In the genomic region with DNA sequence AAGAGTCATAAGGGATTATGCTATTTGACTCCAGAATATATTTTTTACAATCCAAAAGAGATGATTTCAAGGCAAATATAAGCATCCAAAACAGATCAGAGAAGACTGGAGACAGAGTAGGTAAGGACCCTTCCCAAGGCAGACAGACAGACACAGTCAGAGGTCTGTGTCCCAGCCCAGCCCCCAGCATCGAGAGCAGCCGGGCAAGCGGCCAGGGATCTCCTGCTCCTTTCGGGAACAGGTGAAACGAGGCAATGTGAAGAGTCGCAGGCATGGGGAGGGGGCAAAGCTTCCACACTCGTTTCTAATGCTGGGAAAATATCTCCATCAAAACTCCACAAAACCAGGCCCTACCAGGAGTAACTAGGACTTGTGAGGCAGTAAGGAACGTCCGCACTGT, we compare ENCODE assay signal across 23 cellular contexts. TPM values are rescaled to one million over a fixed set of nuclear protein-coding genes. Genes with fewer than 3 reads are reported as not detected.
DNase-seq lines count a peak whose midpoint lies in the region; ATAC-seq and TF ChIP-seq lines count a peak whose summit lies in the region.
"Had no signal": no experiment of that assay in that cellular context is flagged by ENCODE, and none has a peak within 500 bp of the region (broad histone marks: within the 10 kb centered on the region; RNA-seq: fewer than 3 reads in every experiment).

No MANE protein-coding gene starts in this region.

- H3K9me3 Mint-ChIP-seq in activated naive CD8-positive, alpha-beta T cell treated with anti-CD3 and anti-CD28 coated beads, Interleukin-2, amount 10 ng/mL, durations not matched to agents 7 days and 5 days, result peaks cover 5% of the 10 kb centered on the region
- H3K9me3 Mint-ChIP-seq in activated naive CD8-positive, alpha-beta T cell treated with anti-CD3 and anti-CD28 coated beads, Interleukin-2, amount 50 U/mL, for 24 hours, result peaks cover 7% of the 10 kb centered on the region
- H3K9me3 Mint-ChIP-seq in T-cell, result peaks cover 8 to 9% (median 9%) of the 10 kb centered on the region in 3 donors

- no peak for TF ChIP-seq CTCF in mucosa of descending colon (IDR thresholded peaks at IDR 0.05)

- peaks cover 9% of the 10 kb centered on the region for H3K27me3 Mint-ChIP-seq in activated naive CD8-positive, alpha-beta T cell treated with anti-CD3 and anti-CD28 coated beads, Interleukin-2, amount 10 ng/mL, durations not matched to agents 7 days and 5 days
- peaks cover 12% of the 10 kb centered on the region for H3K27me3 Mint-ChIP-seq in activated naive CD8-positive, alpha-beta T cell treated with anti-CD3 and anti-CD28 coated beads, Interleukin-2, amount 50 U/mL, for 24 hours
- H3K27me3 Mint-ChIP-seq in T-cell, result peaks cover 13 to 28% of the 10 kb centered on the region in 2 donors

- no peaks in the 10 kb centered on the region for H3K9me3 ChIP-seq in mucosa of descending colon

- CTCF ChIA-PET in T-cell (lab: Charles Lee), result interaction anchor here in 1 of 2 donors (0.7 kb wide), 1 partner anchor 25 kb away, joined by 3 read pairs; no protein-coding TSS in a partner anchor

- H3K36me3 Mint-ChIP-seq in activated naive CD8-positive, alpha-beta T cell treated with anti-CD3 and anti-CD28 coated beads, Interleukin-2, amount 10 ng/mL, durations not matched to agents 7 days and 5 days, result no peaks in the 10 kb centered on the region
- no peaks in the 10 kb centered on the region for H3K36me3 Mint-ChIP-seq in activated naive CD8-positive, alpha-beta T cell treated with anti-CD3 and anti-CD28 coated beads, Interleukin-2, amount 50 U/mL, for 24 hours (ENCODE audit: low read depth)
- no peaks in the 10 kb centered on the region for H3K36me3 Mint-ChIP-seq in T-cell

- no peak overlapping the region for H3K27ac Mint-ChIP-seq in activated naive CD8-positive, alpha-beta T cell treated with anti-CD3 and anti-CD28 coated beads, Interleukin-2, amount 10 ng/mL, durations not matched to agents 7 days and 5 days
- no peak overlapping the region for H3K27ac Mint-ChIP-seq in activated naive CD8-positive, alpha-beta T cell treated with anti-CD3 and anti-CD28 coated beads, Interleukin-2, amount 50 U/mL, for 24 hours
- H3K27ac Mint-ChIP-seq in T-cell, result no peak overlapping the region
- H3K27ac Mint-ChIP-seq: CD8-positive, alpha-beta memory T cell had no signal

- intact Hi-C loops in mucosa of descending colon (cut with DNase I, micrococcal nuclease), result no loop called here

- H3K36me3 ChIP-seq in mucosa of descending colon (ENCODE audit: low read depth), result no peaks in the 10 kb centered on the region
- H3K36me3 ChIP-seq: HAP-1, MG63 had no signal

- no peaks in the 10 kb centered on the region for H3K4me1 ChIP-seq in mucosa of descending colon (ENCODE audit: low read depth)
- H3K4me1 ChIP-seq: HAP-1 had no signal

- peak; percentile 7 for DNase-seq in activated naive CD8-positive, alpha-beta T cell treated with anti-CD3 and anti-CD28 coated beads, Interleukin-2, amount 10 ng/mL, durations not matched to agents 7 days and 5 days
- DNase-seq in activated naive CD8-positive, alpha-beta T cell treated with anti-CD3 and anti-CD28 coated beads, Interleukin-2, amount 50 U/mL, for 24 hours, result no peak
- DNase-seq in NCI-H345 treated with DMSO at 0.1 percent for 48 hours (lab: John Stamatoyannopoulos, UW; ENCODE audit: unreplicated experiment), result peak; percentile 26
- peak; percentile 51 for DNase-seq in mesenteric fat pad (ENCODE audit: low spot score)
- DNase-seq in DMS53 (lab: John Stamatoyannopoulos, UW), result no peak
- DNase-seq in T-cell, result no peak
- no peak for DNase-seq in mucosa of descending colon
- DNase-seq: GM23248, MG63, NCI-H1436 treated with DMSO at 0.1 percent for 48 hours, NCI-H1930, NCI-H510A treated with DMSO at 0.1 percent for 48 hours, NCI-H774, Right ventricle myocardium superior, SW 1271, T-helper 2 cell had no signal

- no peak overlapping the region for H3K4me3 Mint-ChIP-seq in activated naive CD8-positive, alpha-beta T cell treated with anti-CD3 and anti-CD28 coated beads, Interleukin-2, amount 10 ng/mL, durations not matched to agents 7 days and 5 days
- no peak overlapping the region for H3K4me3 Mint-ChIP-seq in activated naive CD8-positive, alpha-beta T cell treated with anti-CD3 and anti-CD28 coated beads, Interleukin-2, amount 50 U/mL, for 24 hours
- H3K4me3 Mint-ChIP-seq in T-cell, result no peak overlapping the region
- H3K4me3 Mint-ChIP-seq: CD8-positive, alpha-beta memory T cell had no signal

- no peak for ATAC-seq in activated naive CD8-positive, alpha-beta T cell treated with anti-CD3 and anti-CD28 coated beads, Interleukin-2, amount 10 ng/mL, durations not matched to agents 7 days and 5 days (ENCODE audit: low read depth)
- ATAC-seq in activated naive CD8-positive, alpha-beta T cell treated with anti-CD3 and anti-CD28 coated beads, Interleukin-2, amount 50 U/mL, for 24 hours, result no peak
- no peak for ATAC-seq in T-cell (replicated peaks in 1 of 4)
- ATAC-seq in mucosa of descending colon, result no peak
- ATAC-seq: GM12878, K562 had no signal

- no peak overlapping the region for H3K4me3 ChIP-seq in mucosa of descending colon
- H3K4me3 ChIP-seq: GM12878, GM23248, HAP-1, K562, MG63, SK-N-MC had no signal

- POLR2A ChIA-PET in activated naive CD8-positive, alpha-beta T cell treated with anti-CD3 and anti-CD28 coated beads, Interleukin-2, amount 10 ng/mL, durations not matched to agents 7 days and 5 days (lab: Charles Lee), result no interaction called here
- POLR2A ChIA-PET in T-cell (lab: Charles Lee), result no interaction called here

- H3K4me1 Mint-ChIP-seq in activated naive CD8-positive, alpha-beta T cell treated with anti-CD3 and anti-CD28 coated beads, Interleukin-2, amount 10 ng/mL, durations not matched to agents 7 days and 5 days, result peaks cover 2% of the 10 kb centered on the region
- no peaks in the 10 kb centered on the region for H3K4me1 Mint-ChIP-seq in activated naive CD8-positive, alpha-beta T cell treated with anti-CD3 and anti-CD28 coated beads, Interleukin-2, amount 50 U/mL, for 24 hours
- no peaks in the 10 kb centered on the region for H3K4me1 Mint-ChIP-seq in T-cell
- H3K4me1 Mint-ChIP-seq: CD8-positive, alpha-beta memory T cell had no signal

RNA-seq across cellular contexts. Expression of gene PAEP, which starts 5.8 kb away (rescaled TPM):
- not detected for total RNA-seq in activated naive CD8-positive, alpha-beta T cell treated with anti-CD3 and anti-CD28 coated beads, Interleukin-2, amount 10 ng/mL, durations not matched to agents 7 days and 5 days
- total RNA-seq in mesenteric fat pad (not detected), T-cell (not detected), mucosa of descending colon (not detected)
- total RNA-seq: CD8-positive, alpha-beta memory T cell; GM12878; GM23248; LHCN-M2; OCI-LY7; Right ventricle myocardium superior had no signal

RNA-seq across cellular contexts. Expression of gene OBP2A, which starts 21.4 kb away (rescaled TPM):
- not detected for total RNA-seq in activated naive CD8-positive, alpha-beta T cell treated with anti-CD3 and anti-CD28 coated beads, Interleukin-2, amount 10 ng/mL, durations not matched to agents 7 days and 5 days
- total RNA-seq in mesenteric fat pad (not detected), T-cell (not detected), mucosa of descending colon (not detected)
- total RNA-seq: CD8-positive, alpha-beta memory T cell; GM12878; GM23248; K562; LHCN-M2; OCI-LY7; Right ventricle myocardium superior had no signal

RNA-seq across cellular contexts. Expression of gene LCN1, which starts 46.1 kb away (rescaled TPM):
- total RNA-seq in activated naive CD8-positive, alpha-beta T cell treated with anti-CD3 and anti-CD28 coated beads, Interleukin-2, amount 10 ng/mL, durations not matched to agents 7 days and 5 days, result not detected
- 2.3 TPM for total RNA-seq in mesenteric fat pad
- total RNA-seq in T-cell, result not detected
- not detected for total RNA-seq in mucosa of descending colon
- total RNA-seq: CD8-positive, alpha-beta memory T cell; GM12878; GM23248; K562; LHCN-M2; OCI-LY7; Right ventricle myocardium superior had no signal

Comparison
In these comparisons a context has a peak if more than half of its experiments do, and no peak if none do; other contexts are left out.
1. DNase-seq: peak in activated naive CD8-positive, alpha-beta T cell treated with anti-CD3 and anti-CD28 coated beads, Interleukin-2, amount 10 ng/mL, durations not matched to agents 7 days and 5 days (single experiment), NCI-H345 treated with DMSO at 0.1 percent for 48 hours (single experiment) and mesenteric fat pad (single experiment); none in activated naive CD8-positive, alpha-beta T cell treated with anti-CD3 and anti-CD28 coated beads, Interleukin-2, amount 50 U/mL, for 24 hours (single experiment), DMS53 (single experiment), T-cell (0 of 34) and mucosa of descending colon (0 of 3).